Comparison of ENCODE assay signal across 9 cellular contexts in the genomic region with DNA sequence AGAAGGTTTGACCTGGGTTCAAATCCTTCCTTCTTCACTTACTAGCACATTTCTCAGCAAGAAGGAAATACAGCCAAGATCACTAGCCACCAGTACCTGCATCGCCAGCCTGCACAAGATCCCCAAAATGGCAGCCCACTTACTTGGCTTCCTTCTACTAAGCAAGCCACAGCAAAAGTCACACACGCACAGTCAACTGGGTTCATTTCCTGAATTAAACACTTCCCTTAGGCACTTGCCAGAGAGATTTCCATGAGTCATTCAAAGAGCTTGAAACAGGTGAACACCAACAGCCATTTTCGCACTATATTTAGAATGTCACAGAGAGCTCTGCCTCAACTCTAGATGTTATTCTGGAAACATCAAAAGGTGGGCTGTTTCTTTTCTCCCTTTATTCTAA. TPM values are rescaled to one million over a fixed set of nuclear protein-coding genes. Genes with fewer than 3 reads are reported as not detected.
DNase-seq lines count a peak whose midpoint lies in the region; ATAC-seq and TF ChIP-seq lines count a peak whose summit lies in the region.
"Had no signal": no experiment of that assay in that cellular context is flagged by ENCODE, and none has a peak within 500 bp of the region (broad histone marks: within the 10 kb centered on the region; RNA-seq: fewer than 3 reads in every experiment).

No MANE protein-coding gene starts in this region.

- ATAC-seq in GM18867 (IDR thresholded peaks at IDR 0.05; ENCODE audit: unreplicated experiment), result no peak

- H3K27ac ChIP-seq in hepatocyte, result no peak overlapping the region

- H3K9me2 ChIP-seq in Loucy (replicated peaks; ENCODE audit: low read depth, low read length), result no peaks in the 10 kb centered on the region
- H3K9me2 ChIP-seq in hepatocyte (replicated peaks; ENCODE audit: insufficient read depth), result no peaks in the 10 kb centered on the region

- H2AFZ ChIP-seq in Loucy (ENCODE audit: low read length) (no peak overlapping the region), hepatocyte (no peak overlapping the region)

- H3K4me1 ChIP-seq in Loucy (ENCODE audit: insufficient read depth, low read length, poor library complexity, severe bottlenecking) (peaks cover 66% of the 10 kb centered on the region), hepatocyte (ENCODE audit: insufficient read depth) (peaks cover 13% of the 10 kb centered on the region)

- H3K9me3 ChIP-seq in Loucy (ENCODE audit: insufficient read depth, low read depth, low read length) (peaks cover 9% of the 10 kb centered on the region; the same call in 1 of the 2 replicates), hepatocyte (ENCODE audit: low read depth) (no peaks in the 10 kb centered on the region)

- H3K27ac Mint-ChIP-seq in stimulated activated naive CD8-positive, alpha-beta T cell treated with anti-CD3 and anti-CD28 coated beads, Interleukin-15, Interleukin-2, amounts not matched to agents 100 ng/mL and 50 ng/mL, for 24 hours, result peak overlapping the region; percentile 49

- peak; percentile 22 for DNase-seq in activated CD4-positive, alpha-beta T cell treated with anti-CD3 and anti-CD28 coated beads for 48 hours
- DNase-seq in activated CD4-positive, alpha-beta T cell treated with anti-CD3 and anti-CD28 coated beads for 4 hours, result no peak
- DNase-seq in dermis blood vessel endothelial cell, result peak; percentile 79
- no peak for DNase-seq in hepatocyte (ENCODE audit: low spot score)
- no peak for DNase-seq in foreskin fibroblast
- DNase-seq: activated gamma-delta T cell had no signal

- H3K79me2 ChIP-seq in Loucy (ENCODE audit: insufficient read depth, low read length) (peaks cover 89% of the 10 kb centered on the region), hepatocyte (no peaks in the 10 kb centered on the region)

- no peak overlapping the region for H3K4me3 Mint-ChIP-seq in stimulated activated naive CD8-positive, alpha-beta T cell treated with anti-CD3 and anti-CD28 coated beads, Interleukin-15, Interleukin-2, amounts not matched to agents 100 ng/mL and 50 ng/mL, for 24 hours

- H3F3A ChIP-seq in Loucy (ENCODE audit: low read depth), result peaks cover 5% of the 10 kb centered on the region; the same call in 1 of the 2 replicates

- H3K4me3 ChIP-seq in Loucy (ENCODE audit: low read length, poor library complexity, severe bottlenecking), result peak overlapping the region; percentile 36
- H3K4me3 ChIP-seq in hepatocyte, result no peak overlapping the region
- H3K4me3 ChIP-seq in foreskin fibroblast (ENCODE audit: low read depth in 1 of 2, low read length in 2 of 2), result no peak overlapping the region

- no peaks in the 10 kb centered on the region for H4K20me1 ChIP-seq in Loucy (ENCODE audit: insufficient read depth, low read length, poor library complexity, severe bottlenecking)
- no peaks in the 10 kb centered on the region for H4K20me1 ChIP-seq in hepatocyte (ENCODE audit: insufficient read depth, poor library complexity, severe bottlenecking)

- WGBS in hepatocyte (ENCODE audit: low lambda C conversion rate, missing lambda C conversion rate), result 90% methylated on average over 3 of the region's 3 CpGs

- H3K27me3 Mint-ChIP-seq in stimulated activated naive CD8-positive, alpha-beta T cell treated with anti-CD3 and anti-CD28 coated beads, Interleukin-15, Interleukin-2, amounts not matched to agents 100 ng/mL and 50 ng/mL, for 24 hours, result no peaks in the 10 kb centered on the region

- peaks cover 10% of the 10 kb centered on the region for H3K9me3 Mint-ChIP-seq in stimulated activated naive CD8-positive, alpha-beta T cell treated with anti-CD3 and anti-CD28 coated beads, Interleukin-15, Interleukin-2, amounts not matched to agents 100 ng/mL and 50 ng/mL, for 24 hours

- no peak for TF ChIP-seq CTCF in Loucy (conservative IDR thresholded peaks at IDR 0.05; ENCODE audit: low read length)
- no peak for TF ChIP-seq CTCF in hepatocyte (IDR thresholded peaks at IDR 0.05; ENCODE audit: poor library complexity)
- no peak for TF ChIP-seq CTCF in foreskin fibroblast (IDR thresholded peaks at IDR 0.05; ENCODE audit: low read depth, low read length)

- H3K36me3 Mint-ChIP-seq in stimulated activated naive CD8-positive, alpha-beta T cell treated with anti-CD3 and anti-CD28 coated beads, Interleukin-15, Interleukin-2, amounts not matched to agents 100 ng/mL and 50 ng/mL, for 24 hours (ENCODE audit: low read depth), result peaks cover 5% of the 10 kb centered on the region

- H3K27me3 ChIP-seq in Loucy (ENCODE audit: insufficient read depth, low read length, poor library complexity, severe bottlenecking) (no peaks in the 10 kb centered on the region), hepatocyte (no peaks in the 10 kb centered on the region)

- peak overlapping the region; percentile 46 for H3K9ac ChIP-seq in Loucy (ENCODE audit: low read depth, low read length, poor library complexity, severe bottlenecking)

- H3K36me3 ChIP-seq in Loucy (ENCODE audit: insufficient read depth, low read length) (peaks cover 55% of the 10 kb centered on the region), hepatocyte (replicated peaks; ENCODE audit: insufficient read depth, low read depth) (no peaks in the 10 kb centered on the region)

- peaks cover 33% of the 10 kb centered on the region for H3K4me1 Mint-ChIP-seq in stimulated activated naive CD8-positive, alpha-beta T cell treated with anti-CD3 and anti-CD28 coated beads, Interleukin-15, Interleukin-2, amounts not matched to agents 100 ng/mL and 50 ng/mL, for 24 hours (ENCODE audit: low read depth)

- H3K4me2 ChIP-seq in Loucy (ENCODE audit: low read depth, low read length, poor library complexity, severe bottlenecking) (peak overlapping the region; percentile 58), hepatocyte (no peak overlapping the region)

RNA-seq across cellular contexts. Expression of a gene that starts 42.6 kb away (rescaled TPM):
- total RNA-seq in dermis blood vessel endothelial cell, result 35.7 and 73.0 TPM in 2 replicates
- total RNA-seq in hepatocyte, result 5.4 and 7.3 TPM in 2 replicates
- 19.5 and 21.4 TPM in 2 replicates for polyA plus RNA-seq in hepatocyte

Comparison
In these comparisons a context has a peak if more than half of its experiments do, and no peak if none do; other contexts are left out.
1. DNase-seq: peak in activated CD4-positive, alpha-beta T cell treated with anti-CD3 and anti-CD28 coated beads for 48 hours (single experiment) and dermis blood vessel endothelial cell (single experiment); none in activated CD4-positive, alpha-beta T cell treated with anti-CD3 and anti-CD28 coated beads for 4 hours (0 of 2), hepatocyte (single experiment) and foreskin fibroblast (0 of 2).